10 cellular contexts compared by ENCODE assay signal in genomic region chr19:52172347-52172746, GRCh38. TPM values are rescaled to one million over a fixed set of nuclear protein-coding genes. Genes with fewer than 3 reads are reported as not detected.
DNase-seq lines count a peak whose midpoint lies in the region; ATAC-seq and TF ChIP-seq lines count a peak whose summit lies in the region.
"Had no signal": no experiment of that assay in that cellular context is flagged by ENCODE, and none has a peak within 500 bp of the region (broad histone marks: within the 10 kb centered on the region; RNA-seq: fewer than 3 reads in every experiment).

No MANE protein-coding gene starts in this region.

- peaks cover 12% of the 10 kb centered on the region for H3K9me3 ChIP-seq in DOHH2 (ENCODE audit: control insufficient read depth, insufficient read depth, low read length)
- H3K9me3 ChIP-seq in RWPE2 (ENCODE audit: severe bottlenecking), result no peaks in the 10 kb centered on the region

- peaks cover 14% of the 10 kb centered on the region for H3K36me3 ChIP-seq in DOHH2 (ENCODE audit: control insufficient read depth, low read length)
- H3K36me3 ChIP-seq in RWPE2 (ENCODE audit: low read depth), result peaks cover 20% of the 10 kb centered on the region
- peaks cover 4% of the 10 kb centered on the region for H3K36me3 ChIP-seq in rectal smooth muscle tissue (ENCODE audit: control insufficient read depth, insufficient read depth, low read length)

- H3K9ac ChIP-seq in rectal smooth muscle tissue (ENCODE audit: low read length), result no peak overlapping the region

- H3F3A ChIP-seq in DOHH2 (ENCODE audit: control insufficient read depth, insufficient read depth), result no peaks in the 10 kb centered on the region

- peaks cover 14% of the 10 kb centered on the region for H3K4me1 ChIP-seq in DOHH2 (ENCODE audit: control insufficient read depth, low read length)
- no peaks in the 10 kb centered on the region for H3K4me1 ChIP-seq in RWPE2 (ENCODE audit: insufficient read depth, poor library complexity, severe bottlenecking)
- peaks cover 4% of the 10 kb centered on the region for H3K4me1 ChIP-seq in rectal smooth muscle tissue (ENCODE audit: control insufficient read depth, insufficient read depth, low read length)

- no peaks in the 10 kb centered on the region for H4K20me1 ChIP-seq in DOHH2 (ENCODE audit: control insufficient read depth, insufficient read depth, low read depth, low read length)

- peaks cover 6% of the 10 kb centered on the region for H3K79me2 ChIP-seq in DOHH2 (ENCODE audit: control insufficient read depth, low read length)

- in situ Hi-C loops in KBM-7 (cut with MboI; ENCODE audit: low pct_unique_long_range_greater_than_20kb, low sequenced_read_pairs), result no loop called here

- peak overlapping the region; percentile 84 for H3K4me2 ChIP-seq in DOHH2 (ENCODE audit: low read length)

- H3K9me2 ChIP-seq in DOHH2 (replicated peaks; ENCODE audit: control insufficient read depth, low read length), result no peaks in the 10 kb centered on the region

- TF ChIP-seq CTCF in DOHH2 (IDR thresholded peaks at IDR 0.05; ENCODE audit: low read depth, low read length, poor library complexity, severe bottlenecking), result no peak
- no peak for TF ChIP-seq CTCF in RWPE2 (IDR thresholded peaks at IDR 0.05; ENCODE audit: poor library complexity, severe bottlenecking)
- TF ChIP-seq CTCF in epithelial cell of proximal tubule (conservative IDR thresholded peaks at IDR 0.05; ENCODE audit: low read depth, low read length), result no peak

- H3K4me3 ChIP-seq in DOHH2 (ENCODE audit: low read length), result peak overlapping the region; percentile 86
- no peak overlapping the region for H3K4me3 ChIP-seq in RWPE2 (ENCODE audit: severe bottlenecking)
- H3K4me3 ChIP-seq in epithelial cell of proximal tubule (ENCODE audit: low read depth, low read length), result peak overlapping the region; percentile 99
- H3K4me3 ChIP-seq in rectal smooth muscle tissue (ENCODE audit: low read length), result peak overlapping the region; percentile 91

- H3K27ac ChIP-seq in DOHH2 (ENCODE audit: low read depth, low read length) (no peak overlapping the region), RWPE2 (ENCODE audit: poor library complexity, severe bottlenecking) (peak overlapping the region; percentile 55), rectal smooth muscle tissue (ENCODE audit: low read depth, low read length) (peak overlapping the region; percentile 71)

- DNase-seq in RWPE2 (ENCODE audit: low spot score), result no peak
- DNase-seq in epithelial cell of proximal tubule (ENCODE audit: low read depth), result no peak
- DNase-seq in stimulated activated CD4-positive, alpha-beta T cell treated with anti-CD3 and anti-CD28 coated beads, Interleukin-4, amount 100 ng/mL, for 24 hours, result no peak
- no peak for DNase-seq in KBM-7
- DNase-seq: activated gamma-delta T cell, EL, hippocampal formation had no signal

- ATAC-seq in RWPE2 (ENCODE audit: low read depth) (no peak), HG03520 (IDR thresholded peaks at IDR 0.05; ENCODE audit: unreplicated experiment) (no peak)

- H3K27me3 ChIP-seq in DOHH2 (ENCODE audit: control insufficient read depth, low read length) (no peaks in the 10 kb centered on the region), RWPE2 (ENCODE audit: insufficient read depth, poor library complexity, severe bottlenecking) (no peaks in the 10 kb centered on the region), rectal smooth muscle tissue (ENCODE audit: control insufficient read depth, insufficient read depth, low read length) (no peaks in the 10 kb centered on the region)

RNA-seq across cellular contexts. Expression of gene ZNF836, which starts 0.9 kb away (rescaled TPM):
- 3.0 and 6.8 TPM in 2 replicates for total RNA-seq in epithelial cell of proximal tubule

RNA-seq across cellular contexts. Expression of gene PPP2R1A, which starts 17.5 kb away (rescaled TPM):
- total RNA-seq in epithelial cell of proximal tubule, result 329 and 367 TPM in 2 replicates

RNA-seq across cellular contexts. Expression of gene ZNF616, which starts 32.6 kb away (rescaled TPM):
- total RNA-seq in epithelial cell of proximal tubule, result 3.5 and 3.6 TPM in 2 replicates
